In the genomic region with DNA sequence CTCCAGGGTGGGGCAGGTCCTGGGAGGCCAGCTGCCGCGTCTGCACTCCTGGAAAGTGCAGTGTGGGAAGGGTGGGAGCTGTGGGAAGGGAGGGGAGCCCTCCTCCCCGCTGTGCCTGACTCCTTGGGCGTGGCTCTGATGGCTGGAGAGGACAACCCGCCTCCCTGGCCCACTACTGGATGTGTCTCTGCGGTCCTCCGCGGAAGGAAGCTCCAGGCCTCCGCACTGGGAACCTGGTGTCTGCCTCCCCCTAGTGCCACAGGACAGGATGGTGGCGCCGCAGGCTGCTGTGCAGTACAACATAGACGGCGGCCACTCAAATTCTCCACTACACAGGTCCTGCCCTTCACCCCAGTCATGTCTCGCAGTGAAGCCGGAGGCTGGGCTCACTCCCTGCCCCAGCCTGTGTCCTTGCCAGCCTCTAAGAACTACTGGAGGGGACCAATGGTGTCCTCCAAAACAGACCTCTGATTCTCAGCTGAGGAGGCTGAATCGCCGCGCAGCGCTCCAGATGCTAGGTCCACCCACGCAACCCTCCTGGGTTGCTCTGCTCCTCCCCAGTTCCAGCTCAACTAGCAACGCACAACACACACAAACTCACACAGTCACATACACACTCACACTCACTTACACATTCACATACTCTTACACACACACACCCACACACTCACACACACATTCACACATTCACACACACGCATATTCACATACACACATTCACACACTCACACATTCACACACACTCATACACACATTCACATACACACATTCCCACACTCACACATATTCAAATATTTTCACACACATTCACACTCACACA, we compare ENCODE assay signal across 8 cellular contexts. TPM values are rescaled to one million over a fixed set of nuclear protein-coding genes. Genes with fewer than 3 reads are reported as not detected.
DNase-seq lines count a peak whose midpoint lies in the region; ATAC-seq, FAIRE-seq and TF ChIP-seq lines count a peak whose summit lies in the region.

No MANE protein-coding gene starts in this region.

- peak; percentile 55 for TF ChIP-seq CTCF in osteocyte (IDR thresholded peaks at IDR 0.05)

- H3K4me1 Mint-ChIP-seq in activated T-cell treated with anti-CD3 and anti-CD28 coated beads, Interleukin-2, amount 50 U/mL, for 72 hours (ENCODE audit: low read depth) = peaks cover 25% of the 10 kb centered on the region
- peaks cover 10% of the 10 kb centered on the region for H3K4me1 Mint-ChIP-seq in osteocyte (ENCODE audit: unreplicated experiment)

- peak; percentile 89 to 90 for ATAC-seq in activated T-cell treated with anti-CD3 and anti-CD28 coated beads, Interleukin-2, amount 50 U/mL, for 72 hours (replicated peaks in 1 of 2)
- ATAC-seq in HG03442 (IDR thresholded peaks at IDR 0.05; ENCODE audit: unreplicated experiment) = no peak

- CTCF ChIA-PET in HEK293T (lab: Yijun Ruan, JAX) = interaction anchor here (0.5 to 4.6 kb wide), 7 partner anchors 9 to 383 kb away, joined by 3 to 48 read pairs (median 4); no protein-coding TSS in a partner anchor

- no peak for FAIRE-seq in frontal cortex (lab: Jason Lieb, UNC)

- no peaks in the 10 kb centered on the region for H3K9me3 Mint-ChIP-seq in activated T-cell treated with anti-CD3 and anti-CD28 coated beads, Interleukin-2, amount 50 U/mL, for 72 hours
- no peaks in the 10 kb centered on the region for H3K9me3 Mint-ChIP-seq in osteocyte (ENCODE audit: unreplicated experiment)

- H3K27ac Mint-ChIP-seq in activated T-cell treated with anti-CD3 and anti-CD28 coated beads, Interleukin-2, amount 50 U/mL, for 72 hours = peak overlapping the region; percentile 0
- H3K27ac Mint-ChIP-seq in osteocyte (ENCODE audit: unreplicated experiment) = no peak overlapping the region

- H3K36me3 Mint-ChIP-seq in activated T-cell treated with anti-CD3 and anti-CD28 coated beads, Interleukin-2, amount 50 U/mL, for 72 hours (ENCODE audit: insufficient read depth in 2 of 2) = no peaks in the 10 kb centered on the region
- H3K36me3 Mint-ChIP-seq in osteocyte (ENCODE audit: unreplicated experiment) = no peaks in the 10 kb centered on the region

- POLR2A ChIA-PET in HEK293T (lab: Yijun Ruan, JAX) = interaction anchor here (2.3 kb wide), 1 partner anchor 8 kb away, joined by 5 read pairs; no protein-coding TSS in a partner anchor

- peak; percentile 62 for DNase-seq in COLO668 (lab: John Stamatoyannopoulos, UW; ENCODE audit: unreplicated experiment)
- DNase-seq in HEK293T (ENCODE audit: extremely low spot score) = peak; percentile 72
- peak; percentile 67 for DNase-seq in NCI-H774 (lab: John Stamatoyannopoulos, UW)
- DNase-seq in activated T-cell treated with anti-CD3 and anti-CD28 coated beads, Interleukin-2, amount 50 U/mL, for 72 hours = peak; percentile 62 to 65
- DNase-seq in frontal cortex (ENCODE audit: low spot score in 2 of 2) = peak; percentile 59 to 80
- no peak for DNase-seq in osteocyte (ENCODE audit: extremely low spot score, unreplicated experiment)
- DNase-seq in NAMALWA (ENCODE audit: low spot score) = no peak

- peak overlapping the region; percentile 4 to 21 for H3K4me3 Mint-ChIP-seq in activated T-cell treated with anti-CD3 and anti-CD28 coated beads, Interleukin-2, amount 50 U/mL, for 72 hours
- H3K4me3 Mint-ChIP-seq in osteocyte (ENCODE audit: unreplicated experiment) = no peak overlapping the region

- no peaks in the 10 kb centered on the region for H3K27me3 Mint-ChIP-seq in activated T-cell treated with anti-CD3 and anti-CD28 coated beads, Interleukin-2, amount 50 U/mL, for 72 hours (ENCODE audit: low read depth)
- peaks cover 26% of the 10 kb centered on the region for H3K27me3 Mint-ChIP-seq in osteocyte (ENCODE audit: unreplicated experiment)

TF ChIP-seq in HEK293T, 16 proteins besides CTCF, POLR2A, EP300 and RAD21:
- TF ChIP-seq ZNF384 (IDR thresholded peaks at IDR 0.05) = no peak
- no peak for TF ChIP-seq NFRKB (IDR thresholded peaks at IDR 0.05)
- TF ChIP-seq LEF1 (IDR thresholded peaks at IDR 0.05; ENCODE audit: borderline replicate concordance) = no peak
- TF ChIP-seq SUZ12 (IDR thresholded peaks at IDR 0.05) = no peak
- TF ChIP-seq SP1 (IDR thresholded peaks at IDR 0.05) = no peak
- no peak for TF ChIP-seq TARDBP (IDR thresholded peaks at IDR 0.05)
- no peak for TF ChIP-seq ARNT (IDR thresholded peaks at IDR 0.05)
- TF ChIP-seq, protein P1, sequence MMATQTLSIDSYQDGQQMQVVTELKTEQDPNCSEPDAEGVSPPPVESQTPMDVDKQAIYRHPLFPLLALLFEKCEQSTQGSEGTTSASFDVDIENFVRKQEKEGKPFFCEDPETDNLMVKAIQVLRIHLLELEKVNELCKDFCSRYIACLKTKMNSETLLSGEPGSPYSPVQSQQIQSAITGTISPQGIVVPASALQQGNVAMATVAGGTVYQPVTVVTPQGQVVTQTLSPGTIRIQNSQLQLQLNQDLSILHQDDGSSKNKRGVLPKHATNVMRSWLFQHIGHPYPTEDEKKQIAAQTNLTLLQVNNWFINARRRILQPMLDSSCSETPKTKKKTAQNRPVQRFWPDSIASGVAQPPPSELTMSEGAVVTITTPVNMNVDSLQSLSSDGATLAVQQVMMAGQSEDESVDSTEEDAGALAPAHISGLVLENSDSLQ (IDR thresholded peaks at IDR 0.05) = no peak
- no peak for TF ChIP-seq ELF4 (IDR thresholded peaks at IDR 0.05)
- TF ChIP-seq FOXK2 (IDR thresholded peaks at IDR 0.05) = no peak
- TF ChIP-seq L3MBTL2 (conservative IDR thresholded peaks at IDR 0.05) = no peak
- TF ChIP-seq FOXA1 (IDR thresholded peaks at IDR 0.05) = no peak
- TF ChIP-seq CTBP1 (IDR thresholded peaks at IDR 0.05; ENCODE audit: borderline replicate concordance) = no peak
- TF ChIP-seq HDGF (IDR thresholded peaks at IDR 0.05; ENCODE audit: borderline replicate concordance) = no peak
- TF ChIP-seq FOXM1 (IDR thresholded peaks at IDR 0.05; ENCODE audit: borderline replicate concordance) = no peak
- no peak for TF ChIP-seq BHLHE40 (IDR thresholded peaks at IDR 0.05; ENCODE audit: borderline replicate concordance)
TF ChIP-seq in HEK293T: peak in this region for 0.

RNA-seq across cellular contexts. Expression of gene DSCAML1, which starts 12.4 kb away (rescaled TPM):
- 1 to 10 TPM; 1.5 to 2.5 TPM for total RNA-seq in activated T-cell treated with anti-CD3 and anti-CD28 coated beads, Interleukin-2, amount 50 U/mL, for 72 hours
- total RNA-seq in frontal cortex (6.1 TPM), osteocyte (not detected in 2 replicates)

RNA-seq across cellular contexts. Expression of gene FXYD2, which starts 15.1 kb away (rescaled TPM):
- 1 to 10 TPM; 2.4 to 3.7 TPM for total RNA-seq in activated T-cell treated with anti-CD3 and anti-CD28 coated beads, Interleukin-2, amount 50 U/mL, for 72 hours
- 0.82 TPM for total RNA-seq in frontal cortex
- 0.91 TPM in 1 of 2 replicates, not detected in the other for total RNA-seq in osteocyte

Comparison
In these comparisons a context has a peak if more than half of its experiments do, and no peak if none do; other contexts are left out.
1. DNase-seq: peak in COLO668 (single experiment), HEK293T (single experiment), NCI-H774 (single experiment), activated T-cell treated with anti-CD3 and anti-CD28 coated beads, Interleukin-2, amount 50 U/mL, for 72 hours (2 of 2) and frontal cortex (2 of 2); none in osteocyte (single experiment) and NAMALWA (single experiment).